2 cellular contexts compared by ENCODE assay signal in genomic region chr12:2288875-2289274, GRCh38.
A peak's percentile ranks its signal among the peaks of the same experiment; 100 is the strongest.
TF ChIP-seq lines count a peak whose summit lies in the region.

No MANE protein-coding gene starts in this region.

TF ChIP-seq in IMR-90, 13 proteins besides CTCF, POLR2A, EP300 and RAD21:
- no peak for TF ChIP-seq SMC3 (IDR thresholded peaks at IDR 0.05; ENCODE audit: low read depth, low read length)

TF ChIP-seq in SK-N-SH treated with all-trans-retinoic acid at 6 μM for 48 hours, 23 proteins besides CTCF, POLR2A, EP300 and RAD21:
- TF ChIP-seq ZNF8 (CRISPR knock-in tag; IDR thresholded peaks at IDR 0.05) = no peak
- TF ChIP-seq TCF4 (CRISPR knock-in tag; IDR thresholded peaks at IDR 0.05; ENCODE audit: borderline replicate concordance) = peak; percentile 44; the same call in 1 of the 2 replicates
